In genomic region chr9:132702254-132702653, GRCh38 we compare ENCODE assay signal across 14 cellular contexts. TPM values are rescaled to one million over a fixed set of nuclear protein-coding genes. Genes with fewer than 3 reads are reported as not detected.
A peak's percentile ranks its signal among the peaks of the same experiment; 100 is the strongest.
DNase-seq lines count a peak whose midpoint lies in the region; ATAC-seq, FAIRE-seq and TF ChIP-seq lines count a peak whose summit lies in the region.
"Had no signal": no experiment of that assay in that cellular context is flagged by ENCODE, and none has a peak within 500 bp of the region (broad histone marks: within the 10 kb centered on the region; RNA-seq: fewer than 3 reads in every experiment).

No MANE protein-coding gene starts in this region.

- no TSS peak for BruUV-seq in HepG2 (replicated peaks; lab: Mats Ljungman, UMichigan)
- no TSS peak for BruUV-seq in K562 (replicated peaks; lab: Mats Ljungman, UMichigan)

- no peak overlapping the region for H3K9ac ChIP-seq in HepG2 (ENCODE audit: insufficient read depth, low read depth, low read length)
- no peak overlapping the region for H3K9ac ChIP-seq in K562 (ENCODE audit: insufficient read depth in 1 of 2, low read depth in 2 of 2, low read length in 2 of 2)

- no peaks in the 10 kb centered on the region for H4K20me1 ChIP-seq in HepG2 (ENCODE audit: insufficient read depth, low read length)
- no peaks in the 10 kb centered on the region for H4K20me1 ChIP-seq in K562 (replicated peaks; ENCODE audit: control insufficient read depth, insufficient read depth, low read length)

- WGBS in HepG2 (ENCODE audit: low lambda C conversion rate): 4% methylated on average over 1 of the region's 1 CpG
- 23% methylated on average over 1 of the region's 1 CpG for WGBS in right lobe of liver (ENCODE audit: insufficient coverage, low coverage, low lambda C conversion rate, missing lambda C conversion rate)
- 4% methylated on average over 1 of the region's 1 CpG for WGBS in K562 (ENCODE audit: insufficient coverage, low coverage, missing lambda C conversion rate)

- in situ Hi-C loops in HepG2 (cut with HindIII; ENCODE audit: extremely low pct_ligation_motif_present, low pct_unique_long_range_greater_than_20kb): no loop called here
- in situ Hi-C loops in K562 (cut with MboI): no loop called here

- peaks cover 14% of the 10 kb centered on the region for H3K9me3 ChIP-seq in HepG2 (ENCODE audit: low read length)
- H3K9me3 ChIP-seq in right lobe of liver: peaks cover 0 to under 1% (median 0%) of the 10 kb centered on the region in 4 donors
- H3K9me3 ChIP-seq in K562 (replicated peaks; ENCODE audit: control insufficient read depth, insufficient read depth, low read depth, low read length): peaks cover 4% of the 10 kb centered on the region; the same call in 1 of the 2 replicates

- H2AFZ ChIP-seq in HepG2 (ENCODE audit: low read length) (no peak overlapping the region), K562 (ENCODE audit: low read depth, low read length) (no peak overlapping the region)

- POLR2A ChIA-PET in HepG2 (lab: Yijun Ruan, JAX): no interaction called here
- POLR2A ChIA-PET in K562 (lab: Yijun Ruan, JAX): no interaction called here

- H3K4me2 ChIP-seq in HepG2 (ENCODE audit: low read depth, low read length) (no peak overlapping the region), K562 (ENCODE audit: insufficient read depth, low read length) (no peak overlapping the region)

- H3K27me3 ChIP-seq in HepG2 (ENCODE audit: control insufficient read depth in 1 of 2, insufficient read depth in 2 of 2, low read length in 2 of 2) (no peaks in the 10 kb centered on the region), right lobe of liver (no peaks in the 10 kb centered on the region), K562 (ENCODE audit: control insufficient read depth in 2 of 2, insufficient read depth in 2 of 2, low read length in 2 of 2) (peaks cover 8 to 16% of the 10 kb centered on the region in 2 experiments; a peak in 4 of 5 replicates)

- no peaks in the 10 kb centered on the region; a peak in 1 of 5 replicates for H3K36me3 ChIP-seq in HepG2 (replicated peaks in 1 of 2; ENCODE audit: control insufficient read depth in 1 of 2, insufficient read depth in 2 of 2, low read length in 2 of 2)
- no peaks in the 10 kb centered on the region for H3K36me3 ChIP-seq in right lobe of liver
- H3K36me3 ChIP-seq in K562 (ENCODE audit: control insufficient read depth, insufficient read depth, low read length): no peaks in the 10 kb centered on the region

- intact Hi-C loops in HepG2 (cut with micrococcal nuclease; ENCODE audit: unreplicated experiment): no loop called here
- intact Hi-C loops in right lobe of liver (cut with DNase I): no loop called here
- intact Hi-C loops in K562 (cut with micrococcal nuclease): no loop called here

- ATAC-seq in HepG2 (no peak), right lobe of liver (no peak), K562 (no peak), HG03442 (IDR thresholded peaks at IDR 0.05; ENCODE audit: unreplicated experiment) (no peak), GM19035 (IDR thresholded peaks at IDR 0.05; ENCODE audit: unreplicated experiment) (no peak)

- H3K4me1 ChIP-seq in HepG2 (ENCODE audit: insufficient read depth, low read length) (0 out of 2 replicates have a peak, but pooled peaks cover 6% of the 10 kb centered on the region), right lobe of liver (no peaks in the 10 kb centered on the region), K562 (replicated peaks in 1 of 2; ENCODE audit: control insufficient read depth in 2 of 2, insufficient read depth in 2 of 2, low read length in 2 of 2) (no peaks in the 10 kb centered on the region)
- H3K4me1 ChIP-seq: Caco-2 had no signal

- H3K9me1 ChIP-seq in K562 (ENCODE audit: control insufficient read depth, insufficient read depth, low read length): no peaks in the 10 kb centered on the region

- CTCF ChIA-PET in HepG2 (lab: Yijun Ruan, JAX; ENCODE audit: low intra/inter-chr PET ratio, low total read pairs): no interaction called here
- CTCF ChIA-PET in K562 (lab: Yijun Ruan, JAX; ENCODE audit: low intra/inter-chr PET ratio): no interaction called here

- TF ChIP-seq RAD21 in HepG2 (CRISPR knock-in tag; IDR thresholded peaks at IDR 0.05) (no peak), K562 (CRISPR knock-in tag; conservative IDR thresholded peaks at IDR 0.05 in 1 of 2, IDR thresholded peaks at IDR 0.05 in 1 of 2) (no peak)

- no peak for TF ChIP-seq EP300 in HepG2 (IDR thresholded peaks at IDR 0.05; ENCODE audit: low read depth in 2 of 2, low read length in 2 of 2)
- TF ChIP-seq EP300 in HepG2 (CRISPR knock-in tag; IDR thresholded peaks at IDR 0.05; ENCODE audit: borderline replicate concordance): no peak
- TF ChIP-seq EP300 in K562 (IDR thresholded peaks at IDR 0.05; ENCODE audit: low read length): no peak

- H3K27ac ChIP-seq in HepG2 (ENCODE audit: extremely low read length, insufficient read depth, low read length) (no peak overlapping the region), right lobe of liver (no peak overlapping the region), K562 (ENCODE audit: extremely low read depth, low read depth, low read length) (no peak overlapping the region)

- H3K79me2 ChIP-seq in HepG2 (ENCODE audit: insufficient read depth, low read length) (no peaks in the 10 kb centered on the region), K562 (ENCODE audit: control insufficient read depth, insufficient read depth, low read length) (no peaks in the 10 kb centered on the region)

- FAIRE-seq in HepG2 (lab: Jason Lieb, UNC) (no peak), K562 (lab: Jason Lieb, UNC) (no peak)
- FAIRE-seq: GM12892 had no signal

- H3K4me3 ChIP-seq in HepG2 (replicated peaks in 1 of 3; ENCODE audit: insufficient read depth in 1 of 3, low read depth in 2 of 3, low read length in 3 of 3): no peak overlapping the region
- no peak overlapping the region for H3K4me3 ChIP-seq in right lobe of liver
- H3K4me3 ChIP-seq in K562: no peak overlapping the region

- TF ChIP-seq POLR2A in HepG2 (IDR thresholded peaks at IDR 0.05; ENCODE audit: insufficient read depth in 1 of 2, low read depth in 2 of 2, low read length in 2 of 2): no peak
- no peak for TF ChIP-seq POLR2A in right lobe of liver (IDR thresholded peaks at IDR 0.05)
- no peak for TF ChIP-seq POLR2A in K562 (conservative IDR thresholded peaks at IDR 0.05)

- DNase-seq in HepG2 (ENCODE audit: low spot score) (no peak), right lobe of liver (no peak), Kasumi-1 (lab: John Stamatoyannopoulos, UW) (peak; percentile 0 to 7), K562 (ENCODE audit: extremely low read depth in 1 of 4, low spot score in 3 of 4) (peak in 1 of 4 experiments; percentile 9), C1 segment of cervical spinal cord (lab: John Stamatoyannopoulos, UW) (no peak)
- DNase-seq: Caco-2; CD8-positive, alpha-beta memory T cell; DMS79 treated with DMSO at 0.1 percent for 48 hours; EL; GDM1; HCEC 1CT had no signal

- TF ChIP-seq CTCF in HepG2 (CRISPR knock-in tag; IDR thresholded peaks at IDR 0.05): no peak
- no peak for TF ChIP-seq CTCF in right lobe of liver (IDR thresholded peaks at IDR 0.05)
- no peak for TF ChIP-seq CTCF in K562 (IDR thresholded peaks at IDR 0.05 in 2 of 3, conservative IDR thresholded peaks at IDR 0.05 in 1 of 3; ENCODE audit: insufficient read depth in 2 of 3, low read depth in 1 of 3, low read length in 3 of 3)

RNA-seq across cellular contexts. Expression of gene GTF3C4, which starts 32.0 kb away (rescaled TPM):
- total RNA-seq in HepG2 (2016; rRNA removed; fragmentation: Illumina TruSeq; extraction: Trizol) (12.9 and 21.0 TPM in 2 replicates), right lobe of liver (1 to 10 TPM; 4.6 to 6.1 (median 5.5) TPM), K562 (2014; rRNA removed) (12.2 and 14.7 TPM in 2 replicates), K562 (2014; rRNA removed; fragmentation: Illumina TruSeq; extraction: Trizol) (15.0 and 15.6 TPM in 2 replicates), K562 (2015; rRNA removed; fragmentation: Illumina TruSeq; extraction: Trizol) (14.5 and 15.8 TPM in 2 replicates), K562 (2021) (20.0 and 20.3 TPM in 2 replicates)
- 1.3 and 1.4 TPM in 2 replicates for total RNA-seq in HepG2 (2016; cell fraction: cytosol; rRNA removed; fragmentation: Illumina TruSeq; extraction: Trizol; ENCODE audit: low read depth)
- total RNA-seq in HepG2 (2016; cell fraction: insoluble cytoplasmic fraction; rRNA removed; fragmentation: Illumina TruSeq; extraction: Trizol): 12.8 and 19.0 TPM in 2 replicates
- total RNA-seq in HepG2 (2016; cell fraction: membrane; rRNA removed; fragmentation: Illumina TruSeq; extraction: Trizol): 6.2 and 6.4 TPM in 2 replicates
- total RNA-seq in HepG2 (2016; cell fraction: nucleus; rRNA removed; fragmentation: Illumina TruSeq; extraction: Trizol): 9.5 and 10.7 TPM in 2 replicates
- polyA plus RNA-seq in HepG2 (2011; rRNA removed) (2.6 TPM in 2 replicates), K562 (2011; rRNA removed) (5.8 and 8.2 TPM in 2 replicates), K562 (2014; fragmentation: Illumina TruSeq; extraction: Trizol) (16.0 and 17.2 TPM in 2 replicates), K562 (2014; fragmentation: Nextera tagmentation; extraction: Ambion mirVana) (1 to 10 TPM; 3.9 to 5.8 TPM), K562 (2014; rRNA removed) (8.7 and 8.8 TPM in 2 replicates)
- 1.8 and 2.5 TPM in 2 replicates for polyA plus RNA-seq in HepG2 (2011; cell fraction: cytosol; rRNA removed)
- polyA plus RNA-seq in HepG2 (2011; cell fraction: nucleus; rRNA removed): 1.4 and 1.6 TPM in 2 replicates
- 6.4 and 7.5 TPM in 2 replicates for polyA plus RNA-seq in HepG2 (2012)
- polyA plus RNA-seq in HepG2 (2016; cell fraction: cytosol; fragmentation: Illumina TruSeq; extraction: Trizol; ENCODE audit: low read depth): 0.60 and 0.62 TPM in 2 replicates
- polyA plus RNA-seq in HepG2 (2016; cell fraction: insoluble cytoplasmic fraction; fragmentation: Illumina TruSeq; extraction: Trizol; ENCODE audit: low read depth): 14.2 and 14.8 TPM in 2 replicates
- polyA plus RNA-seq in HepG2 (2016; cell fraction: membrane; fragmentation: Illumina TruSeq; extraction: Trizol; ENCODE audit: low read depth): 2.3 and 2.4 TPM in 2 replicates
- polyA plus RNA-seq in HepG2 (2016; cell fraction: nucleus; fragmentation: Illumina TruSeq; extraction: Trizol; ENCODE audit: insufficient read depth, low read depth): 8.8 and 9.0 TPM in 2 replicates
- 6.8 and 18.0 TPM in 2 replicates for polyA minus RNA-seq in HepG2 (2011; rRNA and poly(A)+ RNA removed; ENCODE audit: low replicate concordance)
- polyA minus RNA-seq in HepG2 (2011; cell fraction: cytosol; rRNA and poly(A)+ RNA removed): 4.9 and 6.3 TPM in 2 replicates
- 4.2 and 5.2 TPM in 2 replicates for polyA minus RNA-seq in HepG2 (2011; cell fraction: nucleus; rRNA and poly(A)+ RNA removed)
- 9.6 and 14.4 TPM in 2 replicates for total RNA-seq in K562 (2011; cell fraction: chromatin; rRNA removed; ENCODE audit: low replicate concordance)
- total RNA-seq in K562 (2011; cell fraction: nucleolus; rRNA removed): 6.2 and 7.0 TPM in 2 replicates
- 9.5 and 16.4 TPM in 2 replicates for total RNA-seq in K562 (2011; cell fraction: nucleoplasm; rRNA removed)
- 5.0 and 5.4 TPM in 2 replicates for polyA plus RNA-seq in K562 (2011; cell fraction: cytosol; rRNA removed)
- 2.9 and 5.4 TPM in 2 replicates for polyA plus RNA-seq in K562 (2011; cell fraction: nucleus; rRNA removed)
- polyA plus RNA-seq in K562 (2012): 7.8 and 11.5 TPM in 2 replicates
- 12.4 and 14.0 TPM in 2 replicates for polyA minus RNA-seq in K562 (2011; rRNA and poly(A)+ RNA removed)
- polyA minus RNA-seq in K562 (2011; cell fraction: cytosol; rRNA and poly(A)+ RNA removed): 10.8 and 11.4 TPM in 2 replicates
- 6.1 and 6.8 TPM in 2 replicates for polyA minus RNA-seq in K562 (2011; cell fraction: nucleus; rRNA and poly(A)+ RNA removed)

RNA-seq across cellular contexts. Expression of gene DDX31, which starts 32.5 kb away (rescaled TPM):
- total RNA-seq in HepG2 (2016; rRNA removed; fragmentation: Illumina TruSeq; extraction: Trizol) (15.2 and 16.3 TPM in 2 replicates), right lobe of liver (1 to 10 TPM; 7.1 to 8.7 (median 8.0) TPM), K562 (2014; rRNA removed) (14.5 and 19.0 TPM in 2 replicates), K562 (2014; rRNA removed; fragmentation: Illumina TruSeq; extraction: Trizol) (18.4 and 19.1 TPM in 2 replicates), K562 (2015; rRNA removed; fragmentation: Illumina TruSeq; extraction: Trizol) (23.1 and 23.9 TPM in 2 replicates), K562 (2021) (23.9 and 26.4 TPM in 2 replicates)
- total RNA-seq in HepG2 (2016; cell fraction: cytosol; rRNA removed; fragmentation: Illumina TruSeq; extraction: Trizol; ENCODE audit: low read depth): 5.8 and 5.9 TPM in 2 replicates
- total RNA-seq in HepG2 (2016; cell fraction: insoluble cytoplasmic fraction; rRNA removed; fragmentation: Illumina TruSeq; extraction: Trizol): 14.1 and 16.0 TPM in 2 replicates
- 7.3 and 8.3 TPM in 2 replicates for total RNA-seq in HepG2 (2016; cell fraction: membrane; rRNA removed; fragmentation: Illumina TruSeq; extraction: Trizol)
- 23.3 and 27.4 TPM in 2 replicates for total RNA-seq in HepG2 (2016; cell fraction: nucleus; rRNA removed; fragmentation: Illumina TruSeq; extraction: Trizol)
- polyA plus RNA-seq in HepG2 (2011; rRNA removed) (11.4 and 12.3 TPM in 2 replicates), K562 (2011; rRNA removed) (19.8 and 24.6 TPM in 2 replicates), K562 (2014; fragmentation: Illumina TruSeq; extraction: Trizol) (19.5 and 22.6 TPM in 2 replicates), K562 (2014; fragmentation: Nextera tagmentation; extraction: Ambion mirVana) (10 to 100 TPM; 11.9 to 18.7 TPM), K562 (2014; rRNA removed) (19.9 and 22.2 TPM in 2 replicates)
- 6.9 and 8.1 TPM in 2 replicates for polyA plus RNA-seq in HepG2 (2011; cell fraction: cytosol; rRNA removed)
- 25.8 and 26.5 TPM in 2 replicates for polyA plus RNA-seq in HepG2 (2011; cell fraction: nucleus; rRNA removed)
- 8.7 and 10.1 TPM in 2 replicates for polyA plus RNA-seq in HepG2 (2012)
- polyA plus RNA-seq in HepG2 (2016; cell fraction: cytosol; fragmentation: Illumina TruSeq; extraction: Trizol; ENCODE audit: low read depth): 2.2 and 2.6 TPM in 2 replicates
- 12.7 and 14.8 TPM in 2 replicates for polyA plus RNA-seq in HepG2 (2016; cell fraction: insoluble cytoplasmic fraction; fragmentation: Illumina TruSeq; extraction: Trizol; ENCODE audit: low read depth)
- polyA plus RNA-seq in HepG2 (2016; cell fraction: membrane; fragmentation: Illumina TruSeq; extraction: Trizol; ENCODE audit: low read depth): 3.4 and 4.1 TPM in 2 replicates
- 22.7 and 26.5 TPM in 2 replicates for polyA plus RNA-seq in HepG2 (2016; cell fraction: nucleus; fragmentation: Illumina TruSeq; extraction: Trizol; ENCODE audit: insufficient read depth, low read depth)
- polyA minus RNA-seq in HepG2 (2011; rRNA and poly(A)+ RNA removed; ENCODE audit: low replicate concordance): 11.4 and 54.6 TPM in 2 replicates
- 6.5 and 7.2 TPM in 2 replicates for polyA minus RNA-seq in HepG2 (2011; cell fraction: cytosol; rRNA and poly(A)+ RNA removed)
- 29.9 and 34.7 TPM in 2 replicates for polyA minus RNA-seq in HepG2 (2011; cell fraction: nucleus; rRNA and poly(A)+ RNA removed)
- total RNA-seq in K562 (2011; cell fraction: chromatin; rRNA removed; ENCODE audit: low replicate concordance): 53.2 and 54.3 TPM in 2 replicates
- 31.5 TPM in 2 replicates for total RNA-seq in K562 (2011; cell fraction: nucleolus; rRNA removed)
- total RNA-seq in K562 (2011; cell fraction: nucleoplasm; rRNA removed): 30.5 and 32.8 TPM in 2 replicates
- polyA plus RNA-seq in K562 (2011; cell fraction: cytosol; rRNA removed): 12.4 and 12.7 TPM in 2 replicates
- 33.4 and 35.9 TPM in 2 replicates for polyA plus RNA-seq in K562 (2011; cell fraction: nucleus; rRNA removed)
- 10.2 and 16.2 TPM in 2 replicates for polyA plus RNA-seq in K562 (2012)
- polyA minus RNA-seq in K562 (2011; rRNA and poly(A)+ RNA removed): 27.0 and 29.9 TPM in 2 replicates
- polyA minus RNA-seq in K562 (2011; cell fraction: cytosol; rRNA and poly(A)+ RNA removed): 10.7 and 13.6 TPM in 2 replicates
- polyA minus RNA-seq in K562 (2011; cell fraction: nucleus; rRNA and poly(A)+ RNA removed): 20.9 and 33.8 TPM in 2 replicates

Comparison
In these comparisons a context has a peak if more than half of its experiments do, and no peak if none do; other contexts are left out.
1. DNase-seq: peak in Kasumi-1 (2 of 2); none in HepG2 (single experiment), right lobe of liver (0 of 3) and C1 segment of cervical spinal cord (0 of 14).
2. Of the 241 proteins assayed by ChIP-seq in both HepG2 and K562: peak only in HepG2: none; only in K562: none; in both: ZFP36; in neither: 240.